In the genomic region with DNA sequence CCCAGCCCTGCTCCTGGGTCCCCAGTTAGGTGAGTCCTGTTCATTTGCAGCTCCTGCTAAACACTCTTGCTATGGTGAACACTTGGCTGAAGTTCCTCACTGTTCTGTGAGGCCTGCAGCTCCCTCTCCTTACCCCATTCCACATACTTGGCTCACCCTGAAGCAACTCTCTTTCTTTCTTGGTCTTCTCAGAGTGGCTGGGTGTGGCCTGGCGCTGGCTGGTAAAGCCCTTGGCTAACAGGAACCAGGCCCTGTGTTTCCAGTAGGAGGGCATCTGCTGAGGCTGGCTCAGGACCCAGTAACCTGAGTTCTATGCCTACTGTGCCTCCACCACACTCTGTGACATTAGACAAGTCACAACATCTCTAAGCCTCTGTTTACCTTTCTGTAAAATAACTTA, we compare ENCODE assay signal across 31 cellular contexts. TPM values are rescaled to one million over a fixed set of nuclear protein-coding genes. Genes with fewer than 3 reads are reported as not detected.
A peak's percentile ranks its signal among the peaks of the same experiment; 100 is the strongest.
DNase-seq lines count a peak whose midpoint lies in the region; ATAC-seq and TF ChIP-seq lines count a peak whose summit lies in the region.
"Had no signal": no experiment of that assay in that cellular context is flagged by ENCODE, and none has a peak within 500 bp of the region (broad histone marks: within the 10 kb centered on the region; RNA-seq: fewer than 3 reads in every experiment).

No MANE protein-coding gene starts in this region.

- H3K4me3 Mint-ChIP-seq in chondrocyte (ENCODE audit: unreplicated experiment), result no peak overlapping the region
- H3K4me3 Mint-ChIP-seq: activated CD8-positive, alpha-beta memory T cell treated with anti-CD3 and anti-CD28 coated beads, Interleukin-2, amount 10 ng/mL, durations not matched to agents 7 days and 5 days; activated naive CD8-positive, alpha-beta T cell treated with anti-CD3 and anti-CD28 coated beads, Interleukin-2, amount 10 ng/mL, durations not matched to agents 7 days and 5 days; dendritic cell treated with granulocyte-macrophage colony-stimulating factor and Interleukin-4, amounts not matched to agents 40 ng/mL and 50 ng/mL, for 4 days; GM23338 had no signal

- H3K79me2 ChIP-seq in PC-3 (ENCODE audit: low read length), result no peaks in the 10 kb centered on the region
- H3K79me2 ChIP-seq in osteoblast (ENCODE audit: insufficient read depth, low read length), result no peaks in the 10 kb centered on the region
- H3K79me2 ChIP-seq: parathyroid adenoma had no signal

- ATAC-seq in PC-3, result peak; percentile 28
- no peak for ATAC-seq in left colon
- no peak for ATAC-seq in mucosa of descending colon
- ATAC-seq: activated CD8-positive, alpha-beta memory T cell treated with anti-CD3 and anti-CD28 coated beads, Interleukin-2, amount 10 ng/mL, durations not matched to agents 7 days and 5 days; GM23338 had no signal

- no peaks in the 10 kb centered on the region for H3K9me3 ChIP-seq in PC-3 (ENCODE audit: low read length)
- no peaks in the 10 kb centered on the region for H3K9me3 ChIP-seq in osteoblast (ENCODE audit: low read depth, low read length)
- H3K9me3 ChIP-seq in mucosa of descending colon, result no peaks in the 10 kb centered on the region
- H3K9me3 ChIP-seq: gastrocnemius medialis, lower lobe of right lung, right atrium auricular region, suprapubic skin had no signal

- H3K27me3 Mint-ChIP-seq in chondrocyte (ENCODE audit: low read depth), result no peaks in the 10 kb centered on the region

- TF ChIP-seq CTCF in AG10803 (conservative IDR thresholded peaks at IDR 0.05; ENCODE audit: low read length) (no peak), PC-3 (conservative IDR thresholded peaks at IDR 0.05; ENCODE audit: low read depth, low read length) (no peak), chondrocyte (IDR thresholded peaks at IDR 0.05) (no peak), osteoblast (IDR thresholded peaks at IDR 0.05; ENCODE audit: extremely low read depth, low read depth, low read length) (no peak), mucosa of descending colon (IDR thresholded peaks at IDR 0.05) (no peak)

- H3F3A ChIP-seq in PC-3 (ENCODE audit: low read length, unreplicated experiment), result no peaks in the 10 kb centered on the region

- H3K4me3 ChIP-seq in AG10803 (ENCODE audit: low read length) (no peak overlapping the region), PC-3 (ENCODE audit: low read length) (no peak overlapping the region), osteoblast (ENCODE audit: insufficient read depth, low read length) (no peak overlapping the region), mucosa of descending colon (no peak overlapping the region)
- H3K4me3 ChIP-seq: gastrocnemius medialis, GM23338, lower lobe of right lung, right atrium auricular region, suprapubic skin had no signal

- H3K9ac ChIP-seq in PC-3 (ENCODE audit: low read length), result no peak overlapping the region
- H3K9ac ChIP-seq: parathyroid adenoma had no signal

- H4K20me1 ChIP-seq in PC-3 (ENCODE audit: low read length) (no peaks in the 10 kb centered on the region), osteoblast (ENCODE audit: insufficient read depth, low read length) (no peaks in the 10 kb centered on the region)

- CTCF ChIA-PET in PC-3 (lab: Charles Lee), result interaction anchor here (0.5 kb wide), 1 partner anchor 42 kb away, joined by 3 read pairs; no protein-coding TSS in a partner anchor

- no peaks in the 10 kb centered on the region for H3K9me2 ChIP-seq in PC-3 (replicated peaks; ENCODE audit: low read length)

- H3K4me1 ChIP-seq in PC-3 (ENCODE audit: insufficient read depth, low read length), result peaks cover 11% of the 10 kb centered on the region
- peaks cover 6% of the 10 kb centered on the region for H3K4me1 ChIP-seq in osteoblast (ENCODE audit: insufficient read depth, low read length)
- H3K4me1 ChIP-seq in mucosa of descending colon (ENCODE audit: low read depth), result no peaks in the 10 kb centered on the region
- H3K4me1 ChIP-seq: gastrocnemius medialis, lower lobe of right lung, parathyroid adenoma, right atrium auricular region had no signal

- peak; percentile 60 for DNase-seq in AG10803 (ENCODE audit: low read depth)
- no peak for DNase-seq in PC-3
- peak; percentile 20 for DNase-seq in chondrocyte (ENCODE audit: low spot score)
- peak; percentile 21 for DNase-seq in osteoblast (ENCODE audit: insufficient read length, low spot score, missing footprints)
- no peak for DNase-seq in left colon
- no peak for DNase-seq in GF-D8 (lab: John Stamatoyannopoulos, UW)
- no peak for DNase-seq in mucosa of descending colon
- DNase-seq in activated T-cell treated with anti-CD3 and anti-CD28 coated beads, Interleukin-2, amount 50 U/mL, for 1 hour, result no peak
- DNase-seq: activated CD4-positive, alpha-beta T cell treated with anti-CD3 and anti-CD28 coated beads, Interleukin-2, amount 50 U/mL, for 4 hours; activated CD8-positive, alpha-beta memory T cell treated with anti-CD3 and anti-CD28 coated beads, Interleukin-2, amount 10 ng/mL, durations not matched to agents 7 days and 5 days; activated gamma-delta T cell treated with Interleukin-2 at 50 U/mL for 16 hours; activated naive CD8-positive, alpha-beta T cell treated with anti-CD3 and anti-CD28 coated beads, Interleukin-2, amount 10 ng/mL, durations not matched to agents 7 days and 5 days; activated T-cell treated with anti-CD3 and anti-CD28 coated beads, Interleukin-2, amount 50 U/mL, for 48 hours; gastrocnemius medialis; KBM-7; kidney glomerular epithelial cell; lower lobe of right lung; NCI-H1105; NCI-H187 treated with DMSO at 0.1 percent for 48 hours; NCI-H2171; NCI-H510A treated with DMSO at 0.1 percent for 48 hours; nephron progenitor cell; RPMI8226; small intestine; stimulated activated naive CD4-positive, alpha-beta T cell had no signal

- H3K27me3 ChIP-seq in PC-3 (ENCODE audit: low read length) (peaks cover 28% of the 10 kb centered on the region), osteoblast (ENCODE audit: insufficient read depth, low read length) (peaks cover 22% of the 10 kb centered on the region)
- H3K27me3 ChIP-seq: gastrocnemius medialis, right atrium auricular region had no signal

- no peaks in the 10 kb centered on the region for H3K9me3 Mint-ChIP-seq in chondrocyte (ENCODE audit: low read depth)
- H3K9me3 Mint-ChIP-seq: activated naive CD8-positive, alpha-beta T cell treated with anti-CD3 and anti-CD28 coated beads, Interleukin-2, amount 10 ng/mL, durations not matched to agents 7 days and 5 days; dendritic cell treated with granulocyte-macrophage colony-stimulating factor and Interleukin-4, amounts not matched to agents 40 ng/mL and 50 ng/mL, for 4 days; GM23338; nephron progenitor cell had no signal

- intact Hi-C loops in PC-3 (cut with micrococcal nuclease), result no loop called here
- intact Hi-C loops in left colon (cut with DNase I, micrococcal nuclease), result no loop called here
- intact Hi-C loops in mucosa of descending colon (cut with DNase I, micrococcal nuclease), result no loop called here

- H3K27ac ChIP-seq in PC-3 (ENCODE audit: low read length) (no peak overlapping the region), osteoblast (ENCODE audit: low read depth, low read length) (no peak overlapping the region)
- H3K27ac ChIP-seq: gastrocnemius medialis, lower lobe of right lung, parathyroid adenoma, right atrium auricular region, suprapubic skin had no signal

- H3K36me3 ChIP-seq in PC-3 (ENCODE audit: low read depth, low read length), result no peaks in the 10 kb centered on the region
- no peaks in the 10 kb centered on the region for H3K36me3 ChIP-seq in osteoblast (ENCODE audit: insufficient read depth, low read length)
- H3K36me3 ChIP-seq in mucosa of descending colon (ENCODE audit: low read depth), result no peaks in the 10 kb centered on the region
- H3K36me3 ChIP-seq: gastrocnemius medialis, lower lobe of right lung, right atrium auricular region, suprapubic skin had no signal

- no peaks in the 10 kb centered on the region for H3K36me3 Mint-ChIP-seq in chondrocyte (ENCODE audit: low read depth)
- H3K36me3 Mint-ChIP-seq: activated CD8-positive, alpha-beta memory T cell treated with anti-CD3 and anti-CD28 coated beads, Interleukin-2, amount 10 ng/mL, durations not matched to agents 7 days and 5 days; activated naive CD8-positive, alpha-beta T cell treated with anti-CD3 and anti-CD28 coated beads, Interleukin-2, amount 10 ng/mL, durations not matched to agents 7 days and 5 days had no signal

- no peak overlapping the region for H3K27ac Mint-ChIP-seq in chondrocyte (ENCODE audit: unreplicated experiment)
- H3K27ac Mint-ChIP-seq: activated CD8-positive, alpha-beta memory T cell treated with anti-CD3 and anti-CD28 coated beads, Interleukin-2, amount 10 ng/mL, durations not matched to agents 7 days and 5 days; activated naive CD8-positive, alpha-beta T cell treated with anti-CD3 and anti-CD28 coated beads, Interleukin-2, amount 10 ng/mL, durations not matched to agents 7 days and 5 days; dendritic cell treated with granulocyte-macrophage colony-stimulating factor and Interleukin-4, amounts not matched to agents 40 ng/mL and 50 ng/mL, for 4 days; GM23338 had no signal

- H3K4me1 Mint-ChIP-seq in chondrocyte (ENCODE audit: low read depth), result peaks cover 28% of the 10 kb centered on the region
- H3K4me1 Mint-ChIP-seq: activated CD8-positive, alpha-beta memory T cell treated with anti-CD3 and anti-CD28 coated beads, Interleukin-2, amount 10 ng/mL, durations not matched to agents 7 days and 5 days had no signal

- no peak overlapping the region for H2AFZ ChIP-seq in PC-3 (ENCODE audit: low read length)
- no peak overlapping the region for H2AFZ ChIP-seq in osteoblast (ENCODE audit: low read length)
- H2AFZ ChIP-seq: parathyroid adenoma had no signal

- H3K4me2 ChIP-seq in PC-3 (ENCODE audit: low read length), result no peak overlapping the region
- H3K4me2 ChIP-seq in osteoblast (ENCODE audit: insufficient read depth, low read length), result no peak overlapping the region
- H3K4me2 ChIP-seq: GM23338 had no signal

- BruUV-seq in PC-3 (replicated peaks; lab: Mats Ljungman, UMichigan), result no TSS peak

- POLR2A ChIA-PET in PC-3 (lab: Charles Lee; ENCODE audit: unreplicated experiment), result interaction anchor here (0.6 kb wide), 1 partner anchor 12 kb away, joined by 9 read pairs; no protein-coding TSS in a partner anchor

RNA-seq across cellular contexts. Expression of a gene that starts 53.1 kb away (rescaled TPM):
- total RNA-seq in PC-3 (2014; rRNA removed) (201 and 299 TPM in 2 replicates), chondrocyte (25.6 to 52.1 TPM (median 27.5 TPM) in 3 replicates), osteoblast (1.1 and 1.8 TPM in 2 replicates), left colon (1 to 10 TPM in 1 of 2 donors, under 1 TPM in 1; 0.70 to 1.4 TPM), mucosa of descending colon (1 to 10 TPM; 1.0 to 2.3 (median 1.0) TPM)
- total RNA-seq: activated CD8-positive, alpha-beta memory T cell treated with anti-CD3 and anti-CD28 coated beads, Interleukin-2, amount 10 ng/mL, durations not matched to agents 7 days and 5 days; activated naive CD8-positive, alpha-beta T cell treated with anti-CD3 and anti-CD28 coated beads, Interleukin-2, amount 10 ng/mL, durations not matched to agents 7 days and 5 days; T-helper 1 cell treated with Interleukin-12 subunit alpha and Interleukin-12 subunit beta and Interleukin-4 antibody, amounts not matched to agents 30 ng/mL and 1 ng/mL, for 36 hours had no signal

Comparison
In these comparisons a context has a peak if more than half of its experiments do, and no peak if none do; other contexts are left out.
1. DNase-seq: peak in AG10803 (single experiment), chondrocyte (single experiment) and osteoblast (single experiment); none in PC-3 (single experiment), left colon (0 of 2), GF-D8 (single experiment), mucosa of descending colon (0 of 3) and activated T-cell treated with anti-CD3 and anti-CD28 coated beads, Interleukin-2, amount 50 U/mL, for 1 hour (single experiment).